Comparison of ENCODE assay signal across 8 cellular contexts in genomic region chr5:141664733-141665461, GRCh38. TPM values are rescaled to one million over a fixed set of nuclear protein-coding genes. Genes with fewer than 3 reads are reported as not detected.
A peak's percentile ranks its signal among the peaks of the same experiment; 100 is the strongest.
DNase-seq lines count a peak whose midpoint lies in the region; TF ChIP-seq lines count a peak whose summit lies in the region.

No MANE protein-coding gene starts in this region.

- no peak overlapping the region for H3K4me2 ChIP-seq in H9 (ENCODE audit: insufficient read depth, insufficient read length, low read length)

- H3K9me3 ChIP-seq in H9 (ENCODE audit: control insufficient read depth, low read depth, low read length): no peaks in the 10 kb centered on the region
- no peaks in the 10 kb centered on the region for H3K9me3 ChIP-seq in MG63

- H3K14ac ChIP-seq in H9 (ENCODE audit: insufficient read depth, low read length): no peak overlapping the region

- no peak overlapping the region for H3T11ph ChIP-seq in H9 (ENCODE audit: low read length)

- no peak overlapping the region for H3K23ac ChIP-seq in H9 (ENCODE audit: insufficient read length, low read depth, low read length)

- no peak overlapping the region for H3K56ac ChIP-seq in H9 (ENCODE audit: insufficient read length, low read depth, low read length)

- H3K36me3 Mint-ChIP-seq in H9 (ENCODE audit: insufficient read depth in 1 of 3, low read depth in 3 of 3): peaks cover 35 to 51% (median 35%) of the 10 kb centered on the region in 3 experiments

- peak; percentile 42 to 61 (median 53) for DNase-seq in NCI-H1417 (lab: John Stamatoyannopoulos, UW)
- DNase-seq in NCI-H1417 treated with DMSO at 0.1 percent for 48 hours (lab: John Stamatoyannopoulos, UW): no peak
- DNase-seq in H9: peak; percentile 85
- DNase-seq in MG63: peak; percentile 72
- DNase-seq in T-helper 2 cell: peak; percentile 42 to 67 (median 52)
- DNase-seq in amygdala (lab: John Stamatoyannopoulos, UW): peak in 48 of 56 donors; percentile 11 to 82 (median 48)
- peak; percentile 79 for DNase-seq in hepatic stellate cell (ENCODE audit: low spot score)
- DNase-seq in stimulated activated CD4-positive, alpha-beta T cell treated with anti-CD3 and anti-CD28 coated beads, Interleukin-12 subunit alpha, Interleukin-12 subunit beta, amount 100 ng/mL, for 24 hours (ENCODE audit: low read depth in 2 of 2): peak; percentile 54 to 74

- H4K91ac ChIP-seq in H9 (ENCODE audit: insufficient read length, low read depth, low read length): no peak overlapping the region

- H3K4ac ChIP-seq in H9 (ENCODE audit: low read depth, low read length): no peak overlapping the region

- no peaks in the 10 kb centered on the region for H3K27me3 Mint-ChIP-seq in H9 (ENCODE audit: low read depth)

- H2BK15ac ChIP-seq in H9 (ENCODE audit: low read depth, low read length): no peak overlapping the region

- no peaks in the 10 kb centered on the region for H4K20me1 ChIP-seq in H9 (ENCODE audit: control insufficient read depth, insufficient read depth, insufficient read length)

- H3K36me3 ChIP-seq in MG63: no peaks in the 10 kb centered on the region; the same call in 1 of the 2 replicates

- H3K4me3 ChIP-seq in MG63: no peak overlapping the region

- H2BK120ac ChIP-seq in H9 (ENCODE audit: low read depth, low read length, poor library complexity, severe bottlenecking): no peak overlapping the region

- no peak overlapping the region for H2BK20ac ChIP-seq in H9 (ENCODE audit: low read depth, low read length, poor library complexity, severe bottlenecking)

- H4K8ac ChIP-seq in H9 (replicated peaks; ENCODE audit: insufficient read length, low read depth, low read length): no peak overlapping the region

- no peak overlapping the region for H3K27ac ChIP-seq in H9 (ENCODE audit: insufficient read length, low read depth, low read length)

- no peaks in the 10 kb centered on the region for H3K23me2 ChIP-seq in H9 (ENCODE audit: insufficient read length, low read depth, low read length, poor library complexity, severe bottlenecking)

- H3K4me1 Mint-ChIP-seq in H9: peaks cover 15 to 24% of the 10 kb centered on the region in 2 experiments

- WGBS in H9 (ENCODE audit: extremely low coverage, insufficient read length, low lambda C conversion rate): no CpG with 5 or more reads among the region's 13 CpGs

- peak; percentile 93 for TF ChIP-seq CTCF in H9 (conservative IDR thresholded peaks at IDR 0.05)

- no peaks in the 10 kb centered on the region for H3K79me1 ChIP-seq in H9 (ENCODE audit: insufficient read depth, low read depth, low read length, poor library complexity, severe bottlenecking)

- H3K27ac Mint-ChIP-seq in H9: peak overlapping the region in 1 of 3 experiments; percentile 42; a peak in 1 of 7 replicates

- no peaks in the 10 kb centered on the region for H3K27me3 ChIP-seq in H9 (ENCODE audit: insufficient read depth, low read length)
- H3K27me3 ChIP-seq in MG63: no peaks in the 10 kb centered on the region

- no peak overlapping the region for H3K4me3 Mint-ChIP-seq in H9

- H3K4me1 ChIP-seq in H9 (ENCODE audit: insufficient read depth, low read length): no peaks in the 10 kb centered on the region

- no peaks in the 10 kb centered on the region for H3K79me2 ChIP-seq in H9 (ENCODE audit: insufficient read depth, low read length)

- no peak overlapping the region for H2AFZ ChIP-seq in H9 (ENCODE audit: low read length)

- no peak overlapping the region for H2AK5ac ChIP-seq in H9 (ENCODE audit: insufficient read length, low read length)

- no peak overlapping the region for H3K18ac ChIP-seq in H9 (ENCODE audit: insufficient read length, low read depth, low read length)

- H3K9ac ChIP-seq in H9 (ENCODE audit: extremely low read depth, insufficient read length, low read length): no peak overlapping the region

- H2BK12ac ChIP-seq in H9 (ENCODE audit: insufficient read length, low read depth, low read length): no peak overlapping the region

- H3K9me3 Mint-ChIP-seq in H9: no peaks in the 10 kb centered on the region

- no peak overlapping the region for H2BK5ac ChIP-seq in H9 (ENCODE audit: insufficient read length, low read length)

- H4K5ac ChIP-seq in H9 (ENCODE audit: insufficient read length, low read depth, low read length): no peak overlapping the region

RNA-seq across cellular contexts. Expression of gene FCHSD1, which starts 13.7 kb away (rescaled TPM):
- total RNA-seq in H9 (2021): 23.1 and 23.4 TPM in 2 replicates
- 3.4 and 5.8 TPM in 2 replicates for total RNA-seq in MG63 (2014; rRNA removed; shearing (Covaris generic); ENCODE audit: low replicate concordance)

RNA-seq across cellular contexts. Expression of gene ARAP3, which starts 17.1 kb away (rescaled TPM):
- total RNA-seq in H9 (2021): 27.3 and 27.6 TPM in 2 replicates
- total RNA-seq in MG63 (2014; rRNA removed; shearing (Covaris generic); ENCODE audit: low replicate concordance): 2.1 and 4.6 TPM in 2 replicates

RNA-seq across cellular contexts. Expression of gene RELL2, which starts 28.1 kb away (rescaled TPM):
- 9.8 and 11.1 TPM in 2 replicates for total RNA-seq in H9 (2021)
- total RNA-seq in MG63 (2014; rRNA removed; shearing (Covaris generic); ENCODE audit: low replicate concordance): 13.2 and 15.1 TPM in 2 replicates

RNA-seq across cellular contexts. Expression of gene HDAC3, which starts 28.2 kb away (rescaled TPM):
- total RNA-seq in H9 (2021): 98.3 and 98.5 TPM in 2 replicates
- total RNA-seq in MG63 (2014; rRNA removed; shearing (Covaris generic); ENCODE audit: low replicate concordance): 122 and 169 TPM in 2 replicates

RNA-seq across cellular contexts. Expression of gene DIAPH1, which starts 46.1 kb away (rescaled TPM):
- total RNA-seq in H9 (2021): 117 and 123 TPM in 2 replicates
- total RNA-seq in MG63 (2014; rRNA removed; shearing (Covaris generic); ENCODE audit: low replicate concordance): 28.4 and 43.9 TPM in 2 replicates
